ENCODE assay signal across 8 cellular contexts in the genomic region with DNA sequence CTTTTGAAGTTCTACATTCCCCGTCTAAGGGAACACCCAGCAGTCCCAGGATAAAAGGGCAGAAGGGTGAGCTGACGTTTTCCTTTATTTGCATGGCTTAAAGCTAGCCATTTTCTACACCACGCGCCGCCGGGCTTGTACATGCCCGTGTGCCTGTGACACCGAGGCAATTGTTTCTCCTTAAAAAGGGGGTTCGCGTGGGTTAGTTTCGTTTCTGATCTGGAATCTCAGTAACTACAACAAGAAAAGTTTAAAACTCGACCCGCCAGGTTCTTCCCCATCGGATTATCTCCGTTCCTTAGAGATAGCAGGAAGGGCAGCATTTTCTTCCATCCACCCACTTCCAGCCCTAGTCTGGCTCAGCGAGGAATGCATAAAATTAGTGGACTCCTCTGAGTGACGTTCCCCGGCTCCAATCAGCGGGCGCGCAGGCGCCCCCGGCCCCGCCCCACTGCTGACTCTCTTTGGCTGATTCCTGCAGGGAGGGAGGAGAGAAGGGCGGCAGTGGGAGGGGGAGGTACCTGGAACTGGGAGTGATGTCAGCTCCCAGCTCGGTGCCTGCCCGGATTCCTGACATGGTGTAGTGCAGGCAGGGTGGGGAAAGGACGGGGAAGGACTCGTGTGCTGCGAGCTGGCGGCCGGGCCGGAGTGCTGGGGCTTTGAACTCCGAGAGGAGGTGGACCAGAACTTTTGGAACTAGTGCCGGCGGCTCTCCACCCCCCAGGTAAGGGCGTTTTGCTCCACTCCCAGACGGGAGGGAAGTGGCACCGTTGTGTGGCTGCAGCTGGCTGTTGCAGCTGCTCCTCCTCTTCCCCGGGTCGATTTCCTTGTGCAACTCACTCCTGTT. TPM values are rescaled to one million over a fixed set of nuclear protein-coding genes. Genes with fewer than 3 reads are reported as not detected.
DNase-seq lines count a peak whose midpoint lies in the region; ATAC-seq, FAIRE-seq and TF ChIP-seq lines count a peak whose summit lies in the region.

PPFIBP1 (plus strand) TSS at position 565 of the 847 bp plus-strand sequence. CDS start 109,191 bp downstream, outside the sequence.

- peak within 1 kb of the TSS; percentile 96 for H3K9ac ChIP-seq in keratinocyte (ENCODE audit: control insufficient read depth, extremely low read depth, insufficient read depth, low read length)

- H3K4me3 ChIP-seq in keratinocyte (ENCODE audit: control insufficient read depth in 2 of 3, extremely low read depth in 1 of 3, insufficient read depth in 2 of 3, low read depth in 1 of 3, low read length in 3 of 3), result peak within 1 kb of the TSS; percentile 83 to 93 (median 85)

- dilution Hi-C loops in keratinocyte (cut with MboI; ENCODE audit: extremely low pct_ligation_motif_present, low sequenced_read_pairs), result no loop called here

- no peaks in the 10 kb centered on the region for H3K27me3 ChIP-seq in keratinocyte (ENCODE audit: control insufficient read depth, extremely low read depth, insufficient read depth, low read length)

- peak within 1 kb of the TSS; percentile 96 for H2AFZ ChIP-seq in keratinocyte (ENCODE audit: control insufficient read depth, low read length)

- H3K79me2 ChIP-seq in keratinocyte (ENCODE audit: control insufficient read depth, insufficient read depth, low read length), result peaks cover 44% of the 10 kb centered on the region

- H3K4me1 ChIP-seq in keratinocyte (ENCODE audit: control insufficient read depth, extremely low read depth, insufficient read depth, low read length), result peaks cover 23% of the 10 kb centered on the region

- H3K27ac ChIP-seq in keratinocyte (ENCODE audit: control insufficient read depth, insufficient read depth, low read length), result peak within 1 kb of the TSS; percentile 98

- DNase-seq in AML-193 (lab: John Stamatoyannopoulos, UW) (peak; percentile 72 to 76), NCI-H510A (lab: John Stamatoyannopoulos, UW) (peak; percentile 74), cerebellum (ENCODE audit: low spot score) (peak; percentile 95), keratinocyte (ENCODE audit: low read depth, low spot score) (peak; percentile 91)
- DNase-seq in activated CD4-positive, alpha-beta T cell treated with anti-CD3 and anti-CD28 coated beads for 1 hour, result peak; percentile 97
- DNase-seq in stimulated activated CD4-positive, alpha-beta T cell treated with anti-CD3 and anti-CD28 coated beads, Interleukin-15, amount 100 ng/mL, for 1 hour (ENCODE audit: low read depth in 1 of 2, low spot score in 1 of 2), result peak; percentile 97 to 100

- peaks cover 6% of the 10 kb centered on the region for H3K9me1 ChIP-seq in keratinocyte (ENCODE audit: control insufficient read depth, extremely low read depth, insufficient read depth, low read length)

- peak; percentile 92 for FAIRE-seq in keratinocyte (lab: Jason Lieb, UNC)

- peaks cover 1 to 7% of the 10 kb centered on the region in 2 experiments for H3K36me3 ChIP-seq in keratinocyte (ENCODE audit: control insufficient read depth in 2 of 2, extremely low read depth in 1 of 2, insufficient read depth in 2 of 2, low read length in 2 of 2)

- no peaks in the 10 kb centered on the region for H3K9me3 ChIP-seq in keratinocyte (ENCODE audit: control insufficient read depth, low read depth, low read length)

- peak within 1 kb of the TSS; percentile 97 for H3K4me2 ChIP-seq in keratinocyte (ENCODE audit: control insufficient read depth, extremely low read depth, insufficient read depth, low read depth, low read length)

- H4K20me1 ChIP-seq in keratinocyte (ENCODE audit: control insufficient read depth, extremely low read depth, insufficient read depth, low read length), result no peaks in the 10 kb centered on the region

- ATAC-seq in GM19043 (IDR thresholded peaks at IDR 0.05; ENCODE audit: low read depth, unreplicated experiment) (peak; percentile 87), HG03378 (IDR thresholded peaks at IDR 0.05; ENCODE audit: unreplicated experiment) (peak; percentile 88)

- peak; percentile 35 to 63 (median 60) for TF ChIP-seq CTCF in keratinocyte (optimal IDR thresholded peaks at IDR 0.05 in 1 of 3, IDR thresholded peaks at IDR 0.05 in 1 of 3, conservative IDR thresholded peaks at IDR 0.05 in 1 of 3; ENCODE audit: extremely low read depth in 1 of 3, insufficient read depth in 2 of 3, low read length in 3 of 3)

RNA-seq across cellular contexts. Expression of gene PPFIBP1, which starts in this region (rescaled TPM):
- total RNA-seq in cerebellum, result 35.7 TPM
- 53.6 to 83.5 TPM (median 62.0 TPM) in 3 replicates for polyA plus RNA-seq in keratinocyte
- polyA plus RNA-seq in keratinocyte (2011; ENCODE audit: low read depth), result 74.9 TPM
- polyA plus RNA-seq in keratinocyte (2011; cell fraction: cytosol; rRNA removed), result 32.0 and 75.4 TPM in 2 replicates
- 101 and 133 TPM in 2 replicates for polyA plus RNA-seq in keratinocyte (2011; cell fraction: nucleus; rRNA removed)
- 25.4 and 60.2 TPM in 2 replicates for polyA plus RNA-seq in keratinocyte (2012; ENCODE audit: low replicate concordance)
- polyA minus RNA-seq in keratinocyte, result 48.5 to 186 TPM (median 78.5 TPM) in 3 replicates
- 37.2 TPM for polyA minus RNA-seq in keratinocyte (2011; cell fraction: cytosol; rRNA and poly(A)+ RNA removed)
- polyA minus RNA-seq in keratinocyte (2011; cell fraction: nucleus; rRNA and poly(A)+ RNA removed), result 116 and 242 TPM in 2 replicates

Comparison
In these comparisons a context has a peak if more than half of its experiments do, and no peak if none do; other contexts are left out.
1. Peak in every context shown above with its lines: DNase-seq, ATAC-seq, H3K4me3 ChIP-seq and H3K27ac ChIP-seq.